2 cellular contexts compared by ENCODE assay signal in genomic region chr6:3259491-3259958, GRCh38.
TF ChIP-seq lines count a peak whose summit lies in the region.

No MANE protein-coding gene starts in this region.

TF ChIP-seq in HCT116, 20 proteins besides CTCF, POLR2A, EP300 and RAD21:
- TF ChIP-seq REST (IDR thresholded peaks at IDR 0.05; ENCODE audit: low read depth) (no peak), FOSL1 (IDR thresholded peaks at IDR 0.05; ENCODE audit: low read depth) (no peak), EZH2phosphoT487 (IDR thresholded peaks at IDR 0.05; ENCODE audit: borderline replicate concordance) (no peak), CEBPB (IDR thresholded peaks at IDR 0.05; ENCODE audit: low read depth) (no peak), POLR2AphosphoS5 (IDR thresholded peaks at IDR 0.05; ENCODE audit: low read depth, low read length) (no peak), ELF1 (IDR thresholded peaks at IDR 0.05; ENCODE audit: borderline replicate concordance, low read depth) (no peak), MAX (IDR thresholded peaks at IDR 0.05) (peak; percentile 35; the same call in 1 of the 2 replicates)

TF ChIP-seq in H1, 55 proteins besides CTCF, POLR2A, EP300 and RAD21:
- TF ChIP-seq E2F6 (IDR thresholded peaks at IDR 0.05) (peak; percentile 73), SIN3A (conservative IDR thresholded peaks at IDR 0.05 in 1 of 2, IDR thresholded peaks at IDR 0.05 in 1 of 2; ENCODE audit: low read depth in 1 of 2, low read length in 2 of 2) (peak; percentile 22 to 73; a peak in 2 of 4 replicates), CHD1 (IDR thresholded peaks at IDR 0.05; ENCODE audit: low read depth, low read length) (no peak), HDAC2 (IDR thresholded peaks at IDR 0.05; ENCODE audit: borderline replicate concordance in 1 of 2, low read depth in 2 of 2, low read length in 2 of 2) (peak in 1 of 2 experiments; percentile 50; a peak in 1 of 4 replicates), ASH2L (IDR thresholded peaks at IDR 0.05; ENCODE audit: low read length) (peak; percentile 64), MAX (IDR thresholded peaks at IDR 0.05) (peak; percentile 84)
TF ChIP-seq in H1: peak in this region for 5.
